ENCODE assay signal across 9 cellular contexts in the genomic region with DNA sequence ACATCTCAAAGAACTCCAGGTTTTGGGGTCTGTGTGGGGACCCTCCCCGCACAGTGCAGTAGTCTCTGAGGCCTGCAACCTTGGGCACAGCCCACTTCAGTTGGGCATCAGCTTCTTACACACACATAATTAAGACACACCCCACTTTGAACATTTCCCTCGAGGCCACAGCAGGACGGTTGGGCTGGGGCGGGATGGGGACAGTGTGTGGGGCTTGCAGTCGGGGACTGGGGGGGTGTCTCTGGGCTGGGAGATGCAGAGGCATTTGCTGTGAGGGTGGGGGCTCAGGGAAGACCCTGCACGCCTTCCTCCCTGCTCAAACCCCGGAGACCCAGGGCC. TPM values are rescaled to one million over a fixed set of nuclear protein-coding genes. Genes with fewer than 3 reads are reported as not detected.
DNase-seq lines count a peak whose midpoint lies in the region; FAIRE-seq and TF ChIP-seq lines count a peak whose summit lies in the region.
"Had no signal": no experiment of that assay in that cellular context is flagged by ENCODE, and none has a peak within 500 bp of the region (broad histone marks: within the 10 kb centered on the region; RNA-seq: fewer than 3 reads in every experiment).

No MANE protein-coding gene starts in this region.

- H3K4me3 ChIP-seq in WERI-Rb-1 (ENCODE audit: low read depth, low read length), result peak overlapping the region; percentile 49
- H3K4me3 ChIP-seq in iPS-11a (ENCODE audit: low read depth, low read length), result peak overlapping the region; percentile 42
- peak overlapping the region; percentile 59 to 89 (median 67) for H3K4me3 ChIP-seq in spleen

- TF ChIP-seq CTCF in WERI-Rb-1 (IDR thresholded peaks at IDR 0.05; ENCODE audit: low read depth, low read length) (no peak), spleen (IDR thresholded peaks at IDR 0.05 in 8 of 11, conservative IDR thresholded peaks at IDR 0.05 in 3 of 11) (no peak)

- H3K9me3 ChIP-seq in WERI-Rb-1 (ENCODE audit: severe bottlenecking) (no peaks in the 10 kb centered on the region), spleen (no peaks in the 10 kb centered on the region)

- H3K27me3 ChIP-seq in WERI-Rb-1 (ENCODE audit: insufficient read depth, low read depth, severe bottlenecking) (no peaks in the 10 kb centered on the region), spleen (replicated peaks in 1 of 7) (peaks cover 0 to 32% (median 0%) of the 10 kb centered on the region in 7 donors)

- FAIRE-seq in frontal cortex (lab: Jason Lieb, UNC), result no peak

- peak; percentile 45 for DNase-seq in DMS53 (lab: John Stamatoyannopoulos, UW)
- no peak for DNase-seq in DMS53 treated with DMSO at 0.1 percent for 48 hours (lab: John Stamatoyannopoulos, UW; ENCODE audit: unreplicated experiment)
- no peak for DNase-seq in WERI-Rb-1
- DNase-seq in spleen, result no peak
- DNase-seq in Kasumi-1 (lab: John Stamatoyannopoulos, UW), result no peak
- DNase-seq in stimulated activated CD4-positive, alpha-beta T cell treated with anti-CD3 and anti-CD28 coated beads, Interleukin-4, amount 100 ng/mL, for 1 hour, result no peak
- DNase-seq in frontal cortex (ENCODE audit: low spot score in 2 of 2), result no peak
- DNase-seq: activated gamma-delta T cell had no signal

- TF ChIP-seq POLR2A in spleen (IDR thresholded peaks at IDR 0.05), result no peak

- H3K36me3 ChIP-seq in WERI-Rb-1 (peaks cover 23% of the 10 kb centered on the region), spleen (peaks cover 0 to 17% (median 8%) of the 10 kb centered on the region in 6 donors)

- H3K4me1 ChIP-seq in spleen, result peaks cover 53 to 94% (median 78%) of the 10 kb centered on the region in 6 donors

- WGBS in spleen, 5 donors, result 6 to 30% (median 15%) methylated on average over 2 to 7 of the region's 7 CpGs

- intact Hi-C loops in spleen (cut with DNase I; ENCODE audit: low total_unique reads), result no loop called here

- no peak overlapping the region; the same call in 1 of the 2 replicates for H3K27ac ChIP-seq in WERI-Rb-1
- peak overlapping the region in 5 of 8 donors; percentile 48 to 96 (median 94) for H3K27ac ChIP-seq in spleen

RNA-seq across cellular contexts. Expression of gene LFNG, which starts 1.2 kb away (rescaled TPM):
- total RNA-seq in spleen, result 10 to 100 TPM; 33.3 to 47.4 (median 42.3) TPM
- 10 to 100 TPM; 21.2 to 22.4 (median 21.6) TPM for polyA plus RNA-seq in spleen
- 9.4 TPM for total RNA-seq in frontal cortex

RNA-seq across cellular contexts. Expression of gene BRAT1, which starts 34.5 kb away (rescaled TPM):
- total RNA-seq in spleen, result 10 to 100 TPM; 25.3 to 37.3 (median 32.2) TPM
- polyA plus RNA-seq in spleen, result 10 to 100 TPM; 26.6 to 50.9 (median 48.9) TPM
- 16.7 TPM for total RNA-seq in frontal cortex

RNA-seq across cellular contexts. Expression of gene IQCE, which starts 38.0 kb away (rescaled TPM):
- total RNA-seq in spleen (10 to 100 TPM in 6 of 7 donors, 1 to 10 TPM in 1; 7.1 to 17.1 (median 13.2) TPM), frontal cortex (17.9 TPM)
- polyA plus RNA-seq in spleen, result 1 to 10 TPM; 1.2 to 4.4 (median 2.2) TPM

RNA-seq across cellular contexts. Expression of gene GRIFIN, which starts 44.6 kb away (rescaled TPM):
- not detected for total RNA-seq in spleen
- not detected for polyA plus RNA-seq in spleen
- not detected for total RNA-seq in frontal cortex
